Comparison of ENCODE assay signal across 10 cellular contexts in genomic region chr6:138307816-138308727, GRCh38.
DNase-seq lines count a peak whose midpoint lies in the region; ATAC-seq and TF ChIP-seq lines count a peak whose summit lies in the region.
"Had no signal": no experiment of that assay in that cellular context is flagged by ENCODE, and none has a peak within 500 bp of the region (broad histone marks: within the 10 kb centered on the region; RNA-seq: fewer than 3 reads in every experiment).

No MANE protein-coding gene starts in this region.

- H3K9me3 ChIP-seq in GM23248 (ENCODE audit: low read depth) (no peaks in the 10 kb centered on the region), body of pancreas (no peaks in the 10 kb centered on the region)
- H3K9me3 ChIP-seq: tibial artery had no signal

- no peak overlapping the region for H3K27ac ChIP-seq in GM23248
- H3K27ac ChIP-seq in body of pancreas = peak overlapping the region in 1 of 4 donors; percentile 20
- H3K27ac ChIP-seq: tibial artery had no signal

- no peak overlapping the region for H3K4me3 ChIP-seq in GM23248
- H3K4me3 ChIP-seq in body of pancreas = no peak overlapping the region
- H3K4me3 ChIP-seq: tibial artery had no signal

- 50 to 59% methylated on average over 11 of the region's 11 CpGs for WGBS in GM23248 (ENCODE audit: low coverage in 1 of 2, low lambda C conversion rate in 2 of 2, missing lambda C conversion rate in 2 of 2), 2 experiments
- 60 to 63% methylated on average over 11 of the region's 11 CpGs for WGBS in body of pancreas, 2 donors

- intact Hi-C loops in body of pancreas (cut with DNase I) = no loop called here

- ATAC-seq in body of pancreas = peak; percentile 72

- H3K4me3 Mint-ChIP-seq in activated naive CD8-positive, alpha-beta T cell treated with anti-CD3 and anti-CD28 coated beads for 36 hours = no peak overlapping the region
- H3K4me3 Mint-ChIP-seq: activated naive CD8-positive, alpha-beta T cell treated with anti-CD3 and anti-CD28 coated beads, Interleukin-2, amount 10 ng/mL, durations not matched to agents 7 days and 5 days had no signal

- no peaks in the 10 kb centered on the region for H3F3A ChIP-seq in GM23248 (ENCODE audit: insufficient read depth)

- H3K9me2 ChIP-seq in GM23248 (ENCODE audit: insufficient read depth) = no peaks in the 10 kb centered on the region

- H3K27me3 ChIP-seq in GM23248 (replicated peaks; ENCODE audit: insufficient read depth) (no peaks in the 10 kb centered on the region), body of pancreas (no peaks in the 10 kb centered on the region)
- H3K27me3 ChIP-seq: tibial artery had no signal

- no peaks in the 10 kb centered on the region for H4K20me1 ChIP-seq in GM23248 (ENCODE audit: insufficient read depth)

- no peak for TF ChIP-seq POLR2A in body of pancreas (IDR thresholded peaks at IDR 0.05)

- H3K4me2 ChIP-seq in GM23248 (ENCODE audit: unreplicated experiment) = no peak overlapping the region

- H2AFZ ChIP-seq in GM23248 = no peak overlapping the region

- no peaks in the 10 kb centered on the region for H3K9me3 Mint-ChIP-seq in activated naive CD8-positive, alpha-beta T cell treated with anti-CD3 and anti-CD28 coated beads for 36 hours
- H3K9me3 Mint-ChIP-seq: activated naive CD8-positive, alpha-beta T cell treated with anti-CD3 and anti-CD28 coated beads, Interleukin-2, amount 10 ng/mL, durations not matched to agents 7 days and 5 days had no signal

- H3K79me2 ChIP-seq in GM23248 (ENCODE audit: insufficient read depth) = no peaks in the 10 kb centered on the region

- in situ Hi-C loops in GM23248 (cut with MboI) = no loop called here

- no peaks in the 10 kb centered on the region for H3K27me3 Mint-ChIP-seq in activated naive CD8-positive, alpha-beta T cell treated with anti-CD3 and anti-CD28 coated beads for 36 hours

- DNase-seq in GM23248 = peak; percentile 66
- peak; percentile 37 to 63 (median 46) for DNase-seq in body of pancreas
- peak; percentile 43 for DNase-seq in iPS-NIHi11 (ENCODE audit: low spot score)
- DNase-seq in superior temporal gyrus (ENCODE audit: extremely low spot score) = peak; percentile 63
- no peak for DNase-seq in NAMALWA (ENCODE audit: low spot score)
- DNase-seq in mesenteric fat pad (ENCODE audit: low spot score) = no peak
- no peak for DNase-seq in activated naive CD8-positive, alpha-beta T cell treated with anti-CD3 and anti-CD28 coated beads for 36 hours
- DNase-seq: activated naive CD8-positive, alpha-beta T cell treated with anti-CD3 and anti-CD28 coated beads, Interleukin-2, amount 10 ng/mL, durations not matched to agents 7 days and 5 days; NCI-H226 had no signal

- TF ChIP-seq CTCF in body of pancreas (IDR thresholded peaks at IDR 0.05) = peak in 4 of 7 experiments; percentile 22 to 41 (median 30)

- H3K27ac Mint-ChIP-seq in activated naive CD8-positive, alpha-beta T cell treated with anti-CD3 and anti-CD28 coated beads for 36 hours = no peak overlapping the region
- H3K27ac Mint-ChIP-seq: activated naive CD8-positive, alpha-beta T cell treated with anti-CD3 and anti-CD28 coated beads, Interleukin-2, amount 10 ng/mL, durations not matched to agents 7 days and 5 days had no signal

- H3K4me1 Mint-ChIP-seq in activated naive CD8-positive, alpha-beta T cell treated with anti-CD3 and anti-CD28 coated beads for 36 hours = no peaks in the 10 kb centered on the region
- H3K4me1 Mint-ChIP-seq: activated naive CD8-positive, alpha-beta T cell treated with anti-CD3 and anti-CD28 coated beads, Interleukin-2, amount 10 ng/mL, durations not matched to agents 7 days and 5 days had no signal

- H3K36me3 ChIP-seq in GM23248 (ENCODE audit: low read depth) = no peaks in the 10 kb centered on the region
- H3K36me3 ChIP-seq in body of pancreas (replicated peaks in 1 of 2; ENCODE audit: insufficient read depth in 1 of 2, low read depth in 2 of 2) = no peaks in the 10 kb centered on the region
- H3K36me3 ChIP-seq: tibial artery had no signal

- no peaks in the 10 kb centered on the region for H3K4me1 ChIP-seq in GM23248 (ENCODE audit: insufficient read depth)
- peaks cover 5% of the 10 kb centered on the region for H3K4me1 ChIP-seq in body of pancreas
- H3K4me1 ChIP-seq: tibial artery had no signal

- H3K36me3 Mint-ChIP-seq in activated naive CD8-positive, alpha-beta T cell treated with anti-CD3 and anti-CD28 coated beads for 36 hours = no peaks in the 10 kb centered on the region
- H3K36me3 Mint-ChIP-seq: activated naive CD8-positive, alpha-beta T cell treated with anti-CD3 and anti-CD28 coated beads, Interleukin-2, amount 10 ng/mL, durations not matched to agents 7 days and 5 days had no signal

- H3K9ac ChIP-seq in GM23248 = no peak overlapping the region

Comparison
In these comparisons a context has a peak if more than half of its experiments do, and no peak if none do; other contexts are left out.
1. DNase-seq: peak in GM23248 (single experiment), body of pancreas (4 of 4), iPS-NIHi11 (single experiment) and superior temporal gyrus (single experiment); none in NAMALWA (single experiment), mesenteric fat pad (single experiment) and activated naive CD8-positive, alpha-beta T cell treated with anti-CD3 and anti-CD28 coated beads for 36 hours (single experiment).